ENCODE assay signal across 19 cellular contexts in genomic region chr11:65973439-65974110, GRCh38. TPM values are rescaled to one million over a fixed set of nuclear protein-coding genes. Genes with fewer than 3 reads are reported as not detected.
DNase-seq lines count a peak whose midpoint lies in the region; ATAC-seq and TF ChIP-seq lines count a peak whose summit lies in the region.
"Had no signal": no experiment of that assay in that cellular context is flagged by ENCODE, and none has a peak within 500 bp of the region (broad histone marks: within the 10 kb centered on the region; RNA-seq: fewer than 3 reads in every experiment).

No MANE protein-coding gene starts in this region.

- H3K4me1 ChIP-seq in breast epithelium: no peaks in the 10 kb centered on the region
- H3K4me1 ChIP-seq in Caco-2: no peaks in the 10 kb centered on the region
- H3K4me1 ChIP-seq: sigmoid colon, vagina had no signal

- H3K9me3 Mint-ChIP-seq in MCF 10A (ENCODE audit: unreplicated experiment) (no peaks in the 10 kb centered on the region), nephron progenitor cell (no peaks in the 10 kb centered on the region), Caco-2 (ENCODE audit: unreplicated experiment) (no peaks in the 10 kb centered on the region)
- H3K9me3 Mint-ChIP-seq: activated CD4-positive, alpha-beta memory T cell treated with anti-CD3 and anti-CD28 coated beads for 36 hours; CD8-positive, alpha-beta memory T cell had no signal

- POLR2A ChIA-PET in MCF 10A (lab: Yijun Ruan, JAX): interaction anchor here (0.6 to 0.9 kb wide), 2 partner anchors 13 to 75 kb away, joined by 3 to 4 read pairs; no protein-coding TSS in a partner anchor
- POLR2A ChIA-PET in Caco-2 (lab: Charles Lee): no interaction called here

- no peak overlapping the region for H3K27ac ChIP-seq in breast epithelium
- H3K27ac ChIP-seq: ovary, sigmoid colon, vagina had no signal

- H3K27me3 ChIP-seq in breast epithelium: no peaks in the 10 kb centered on the region
- no peaks in the 10 kb centered on the region for H3K27me3 ChIP-seq in Caco-2 (replicated peaks; ENCODE audit: control insufficient read depth, insufficient read depth, low read length)
- H3K27me3 ChIP-seq: ovary, sigmoid colon, vagina had no signal

- peaks cover 18% of the 10 kb centered on the region for H3K4me1 Mint-ChIP-seq in MCF 10A (ENCODE audit: insufficient read depth, unreplicated experiment)
- H3K4me1 Mint-ChIP-seq in T-helper 17 cell: peaks cover 8% of the 10 kb centered on the region
- H3K4me1 Mint-ChIP-seq in nephron progenitor cell: peaks cover 14% of the 10 kb centered on the region
- no peaks in the 10 kb centered on the region for H3K4me1 Mint-ChIP-seq in Caco-2 (ENCODE audit: low read depth, unreplicated experiment)

- DNase-seq in MCF 10A (ENCODE audit: unreplicated experiment): peak; percentile 50
- DNase-seq in breast epithelium (ENCODE audit: low spot score in 2 of 2): no peak
- DNase-seq in T-helper 17 cell: no peak
- peak; percentile 98 for DNase-seq in epithelial cell of esophagus (ENCODE audit: low read depth)
- DNase-seq in nephron progenitor cell: no peak
- DNase-seq in Caco-2: no peak
- DNase-seq in NCI-H774 (lab: John Stamatoyannopoulos, UW): no peak
- DNase-seq: activated CD4-positive, alpha-beta memory T cell treated with anti-CD3 and anti-CD28 coated beads for 36 hours; amniotic stem cell; CD8-positive, alpha-beta memory T cell; KG1; NCI-H2171 treated with DMSO at 0.1 percent for 48 hours; ovary; sigmoid colon; stimulated activated CD4-positive, alpha-beta T cell treated with anti-CD3 and anti-CD28 coated beads, Interleukin-1b, Interleukin-23, amount 100 ng/mL, for 48 hours had no signal

- peaks cover 52% of the 10 kb centered on the region for H3K36me3 Mint-ChIP-seq in MCF 10A (ENCODE audit: insufficient read depth, unreplicated experiment)
- H3K36me3 Mint-ChIP-seq in T-helper 17 cell (ENCODE audit: low read depth): peaks cover 13% of the 10 kb centered on the region
- peaks cover 50% of the 10 kb centered on the region for H3K36me3 Mint-ChIP-seq in nephron progenitor cell (ENCODE audit: low read depth)
- peaks cover 77% of the 10 kb centered on the region for H3K36me3 Mint-ChIP-seq in Caco-2 (ENCODE audit: insufficient read depth, unreplicated experiment)

- H3K9me3 ChIP-seq in breast epithelium (no peaks in the 10 kb centered on the region), T-helper 17 cell (ENCODE audit: control insufficient read depth, low read length, poor library complexity, severe bottlenecking) (no peaks in the 10 kb centered on the region), Caco-2 (no peaks in the 10 kb centered on the region)
- H3K9me3 ChIP-seq: ovary, sigmoid colon, vagina had no signal

- H3K27me3 Mint-ChIP-seq in MCF 10A (ENCODE audit: insufficient read depth, unreplicated experiment) (no peaks in the 10 kb centered on the region), T-helper 17 cell (no peaks in the 10 kb centered on the region), nephron progenitor cell (ENCODE audit: low read depth, poor library complexity) (peaks cover 5% of the 10 kb centered on the region), Caco-2 (ENCODE audit: insufficient read depth, unreplicated experiment) (no peaks in the 10 kb centered on the region)
- H3K27me3 Mint-ChIP-seq: activated CD4-positive, alpha-beta memory T cell treated with anti-CD3 and anti-CD28 coated beads for 36 hours had no signal

- TF ChIP-seq CTCF in MCF 10A (IDR thresholded peaks at IDR 0.05; ENCODE audit: unreplicated experiment) (no peak), breast epithelium (IDR thresholded peaks at IDR 0.05) (no peak), epithelial cell of esophagus (IDR thresholded peaks at IDR 0.05; ENCODE audit: insufficient read depth, low read depth, low read length, missing control alignments) (no peak), nephron progenitor cell (IDR thresholded peaks at IDR 0.05) (no peak), Caco-2 (IDR thresholded peaks at IDR 0.05; ENCODE audit: insufficient read depth in 1 of 2, low read depth in 1 of 2, low read length in 1 of 2, severe bottlenecking in 1 of 2, unreplicated experiment in 1 of 2) (no peak)

- H3K27ac Mint-ChIP-seq in MCF 10A (ENCODE audit: low read depth, unreplicated experiment) (peak overlapping the region; percentile 35), T-helper 17 cell (peak overlapping the region; percentile 60), nephron progenitor cell (no peak overlapping the region), Caco-2 (ENCODE audit: unreplicated experiment) (no peak overlapping the region)
- H3K27ac Mint-ChIP-seq: activated CD4-positive, alpha-beta memory T cell treated with anti-CD3 and anti-CD28 coated beads for 36 hours had no signal

- H3K4me3 Mint-ChIP-seq in MCF 10A (ENCODE audit: unreplicated experiment) (no peak overlapping the region), T-helper 17 cell (no peak overlapping the region), nephron progenitor cell (no peak overlapping the region), Caco-2 (ENCODE audit: unreplicated experiment) (no peak overlapping the region)
- H3K4me3 Mint-ChIP-seq: activated CD4-positive, alpha-beta memory T cell treated with anti-CD3 and anti-CD28 coated beads for 36 hours; CD8-positive, alpha-beta memory T cell had no signal

- ATAC-seq in T-helper 17 cell (no peak), HG02571 (IDR thresholded peaks at IDR 0.05; ENCODE audit: unreplicated experiment) (no peak)

- BruUV-seq in MCF 10A (replicated peaks; lab: Mats Ljungman, UMichigan) (no TSS peak), Caco-2 (replicated peaks; lab: Mats Ljungman, UMichigan) (no TSS peak)

- H3K4me3 ChIP-seq in breast epithelium (no peak overlapping the region), epithelial cell of esophagus (ENCODE audit: low read length) (no peak overlapping the region), Caco-2 (ENCODE audit: low read depth, low read length) (no peak overlapping the region)
- H3K4me3 ChIP-seq: lung, ovary, sigmoid colon, vagina had no signal

- CTCF ChIA-PET in MCF 10A (lab: Yijun Ruan, JAX) (interaction anchor here (0.6 to 5.6 kb wide), 5 partner anchors 19 to 204 kb away, joined by 3 to 27 read pairs (median 4); partner anchors contain the start of genes CCDC85B and FIBP), Caco-2 (lab: Charles Lee) (interaction anchor here (0.7 to 1.2 kb wide), 2 partner anchors 67 to 85 kb away, joined by 3 to 5 read pairs; partner anchors contain the start of gene FIBP)

- H3K36me3 ChIP-seq in breast epithelium (no peaks in the 10 kb centered on the region), Caco-2 (ENCODE audit: control insufficient read depth, insufficient read depth, low read length) (no peaks in the 10 kb centered on the region)
- H3K36me3 ChIP-seq: ovary had no signal

- TF ChIP-seq POLR2A in breast epithelium (IDR thresholded peaks at IDR 0.05): no peak

- intact Hi-C loops in MCF 10A (cut with micrococcal nuclease) (no loop called here), breast epithelium (cut with DNase I; ENCODE audit: low total_unique reads) (no loop called here), Caco-2 (cut with micrococcal nuclease; ENCODE audit: unreplicated experiment) (no loop called here)

RNA-seq across cellular contexts. Expression of gene SART1, which starts 12.0 kb away (rescaled TPM):
- 61.7 and 67.4 TPM in 2 replicates for total RNA-seq in MCF 10A (2022)
- total RNA-seq in breast epithelium: 10 to 100 TPM; 55.2 to 68.5 (median 55.9) TPM
- 10 to 100 TPM; 74.2 to 80.9 TPM for total RNA-seq in T-helper 17 cell
- 78.0 and 84.5 TPM in 2 replicates for total RNA-seq in Caco-2 (2022)

RNA-seq across cellular contexts. Expression of gene TSGA10IP, which starts 28.3 kb away (rescaled TPM):
- total RNA-seq in MCF 10A (2022): not detected in 2 replicates
- not detected for total RNA-seq in breast epithelium
- not detected for total RNA-seq in T-helper 17 cell
- 0.79 TPM in 1 of 2 replicates, not detected in the other for total RNA-seq in Caco-2 (2022)
- total RNA-seq: activated CD4-positive, alpha-beta memory T cell treated with anti-CD3 and anti-CD28 coated beads for 36 hours; CD8-positive, alpha-beta memory T cell; myocyte; ovary; vagina had no signal

RNA-seq across cellular contexts. Expression of gene EIF1AD, which starts 28.4 kb away (rescaled TPM):
- total RNA-seq in MCF 10A (2022): 21.7 and 33.5 TPM in 2 replicates
- total RNA-seq in breast epithelium: 10 to 100 TPM; 31.0 to 33.1 (median 31.0) TPM
- total RNA-seq in T-helper 17 cell: 100 to 1,000 TPM in 1 of 2 donors, 10 to 100 TPM in 1; 85.2 to 100 TPM
- total RNA-seq in Caco-2 (2022): 51.2 and 55.3 TPM in 2 replicates

RNA-seq across cellular contexts. Expression of gene BANF1, which starts 28.7 kb away (rescaled TPM):
- total RNA-seq in MCF 10A (2022) (154 and 198 TPM in 2 replicates), breast epithelium (10 to 100 TPM; 15.7 to 42.0 (median 37.4) TPM), T-helper 17 cell (10 to 100 TPM; 47.5 to 58.0 TPM), Caco-2 (2022) (295 and 300 TPM in 2 replicates)

RNA-seq across cellular contexts. Expression of gene CST6, which starts 38.2 kb away (rescaled TPM):
- total RNA-seq in MCF 10A (2022): not detected in 2 replicates
- under 1 TPM in 2 of 3 donors, not detected in 1; 0.59 to 0.98 TPM for total RNA-seq in breast epithelium
- not detected for total RNA-seq in T-helper 17 cell
- total RNA-seq in Caco-2 (2022): not detected in 2 replicates
- total RNA-seq: activated CD4-positive, alpha-beta memory T cell treated with anti-CD3 and anti-CD28 coated beads for 36 hours; CD8-positive, alpha-beta memory T cell; myocyte; sigmoid colon had no signal

Comparison
In these comparisons a context has a peak if more than half of its experiments do, and no peak if none do; other contexts are left out.
1. DNase-seq: peak in MCF 10A (single experiment) and epithelial cell of esophagus (single experiment); none in breast epithelium (0 of 2), T-helper 17 cell (0 of 3), nephron progenitor cell (single experiment), Caco-2 (0 of 2) and NCI-H774 (single experiment).
2. H3K27ac Mint-ChIP-seq: peak in MCF 10A (single experiment) and T-helper 17 cell (single experiment); none in nephron progenitor cell (single experiment) and Caco-2 (single experiment).